Comparison of ENCODE assay signal across 12 cellular contexts in the genomic region with DNA sequence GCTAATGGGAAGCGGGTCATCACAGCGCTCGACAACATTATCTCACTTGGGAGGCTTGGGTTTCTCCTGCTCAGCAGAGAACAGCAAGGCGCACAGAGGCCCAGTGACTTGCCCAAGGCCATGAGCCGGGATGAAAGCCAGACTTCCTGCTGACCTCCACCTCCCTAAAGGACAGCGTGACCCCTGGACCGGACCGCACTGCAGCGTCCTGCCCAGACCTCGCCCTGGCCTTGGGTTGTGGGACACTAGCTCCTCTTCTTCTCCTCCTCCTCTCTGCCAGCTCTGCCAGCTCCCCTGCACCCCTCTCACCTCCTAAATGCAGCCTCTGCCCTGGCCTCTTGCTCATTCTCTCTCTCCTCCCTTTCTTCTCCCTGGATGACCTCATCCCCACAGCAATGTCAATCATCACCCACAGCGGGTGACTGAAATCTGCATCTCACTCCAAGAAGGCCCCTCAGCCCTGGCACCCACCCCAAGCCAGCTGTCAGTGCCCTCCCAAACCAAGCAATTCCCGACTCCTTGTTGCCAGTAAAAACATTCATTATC. TPM values are rescaled to one million over a fixed set of nuclear protein-coding genes. Genes with fewer than 3 reads are reported as not detected.
DNase-seq lines count a peak whose midpoint lies in the region; ATAC-seq and TF ChIP-seq lines count a peak whose summit lies in the region.
"Had no signal": no experiment of that assay in that cellular context is flagged by ENCODE, and none has a peak within 500 bp of the region (broad histone marks: within the 10 kb centered on the region; RNA-seq: fewer than 3 reads in every experiment).

No MANE protein-coding gene starts in this region.

- H3K9me3 ChIP-seq in CD4-positive, alpha-beta memory T cell (ENCODE audit: control insufficient read depth in 1 of 2, low read length in 2 of 2): no peaks in the 10 kb centered on the region
- H3K9me3 ChIP-seq in HEK293 (ENCODE audit: control insufficient read depth, insufficient read depth, low read depth, low read length) (no peaks in the 10 kb centered on the region), mesenchymal stem cell (ENCODE audit: control insufficient read depth, low read length) (peaks cover 7% of the 10 kb centered on the region)
- H3K9me3 ChIP-seq: gastroesophageal sphincter had no signal

- H3K36me3 ChIP-seq in CD4-positive, alpha-beta memory T cell (ENCODE audit: insufficient read depth, low read length): peaks cover 94% of the 10 kb centered on the region
- H3K36me3 ChIP-seq in HEK293 (ENCODE audit: control insufficient read depth in 2 of 2, insufficient read depth in 1 of 2, low read length in 2 of 2): no peaks in the 10 kb centered on the region
- H3K36me3 ChIP-seq in mesenchymal stem cell (ENCODE audit: control insufficient read depth in 1 of 2, insufficient read depth in 2 of 2, low read depth in 1 of 2, low read length in 2 of 2): no peaks in the 10 kb centered on the region
- H3K36me3 ChIP-seq: gastroesophageal sphincter had no signal

- H2AK5ac ChIP-seq in mesenchymal stem cell (ENCODE audit: low read length, severe bottlenecking): no peak overlapping the region

- H3K4ac ChIP-seq in mesenchymal stem cell (ENCODE audit: low read depth in 1 of 2, low read length in 2 of 2): no peak overlapping the region

- peaks cover 28% of the 10 kb centered on the region for H3K4me1 ChIP-seq in CD4-positive, alpha-beta memory T cell (ENCODE audit: insufficient read depth, low read length)
- H3K4me1 ChIP-seq in HEK293 (ENCODE audit: control insufficient read depth, insufficient read depth, low read length): 0 out of 2 replicates have a peak, but pooled peaks cover under 1% of the 10 kb centered on the region
- H3K4me1 ChIP-seq in mesenchymal stem cell (ENCODE audit: control insufficient read depth, insufficient read depth, low read depth, low read length): peaks cover 18% of the 10 kb centered on the region

- TF ChIP-seq CTCF in HEK293 (tag by site-specific recombination; IDR thresholded peaks at IDR 0.05): no peak

- 74% methylated on average over 12 of the region's 12 CpGs for WGBS in mesenchymal stem cell

- H3K18ac ChIP-seq in mesenchymal stem cell (ENCODE audit: low read depth in 1 of 2, low read length in 2 of 2): no peak overlapping the region

- H3K4me3 ChIP-seq in CD4-positive, alpha-beta memory T cell (ENCODE audit: low read length in 2 of 2): no peak overlapping the region
- H3K4me3 ChIP-seq in HEK293 (ENCODE audit: low read depth, low read length) (no peak overlapping the region), mesenchymal stem cell (ENCODE audit: insufficient read depth in 1 of 2, low read depth in 1 of 2, low read length in 2 of 2) (no peak overlapping the region)
- H3K4me3 ChIP-seq: dorsolateral prefrontal cortex, gastroesophageal sphincter had no signal

- no peak overlapping the region for H3K27ac ChIP-seq in CD4-positive, alpha-beta memory T cell (ENCODE audit: low read depth, low read length)
- H3K27ac ChIP-seq in HEK293 (ENCODE audit: extremely low read depth, low read depth, low read length) (no peak overlapping the region), mesenchymal stem cell (ENCODE audit: low read length, poor library complexity, severe bottlenecking) (no peak overlapping the region)
- H3K27ac ChIP-seq: gastroesophageal sphincter had no signal

- peak overlapping the region; percentile 66 to 97 (median 80) for H3K27ac Mint-ChIP-seq in CD4-positive, alpha-beta memory T cell
- H3K27ac Mint-ChIP-seq in activated naive CD8-positive, alpha-beta T cell treated with anti-CD3 and anti-CD28 coated beads, Interleukin-2, amount 10 ng/mL, durations not matched to agents 7 days and 5 days: peak overlapping the region; percentile 47

- no peak overlapping the region for H2BK120ac ChIP-seq in mesenchymal stem cell (ENCODE audit: low read depth, low read length)

- CTCF ChIA-PET in CD4-positive, alpha-beta memory T cell (lab: Charles Lee; ENCODE audit: partially characterized antibody): interaction anchor here (2.8 to 6.0 kb wide), 2 partner anchors 20 to 58 kb away, joined by 9 to 30 read pairs; no protein-coding TSS in a partner anchor
- CTCF ChIA-PET in HEK293 (lab: Yijun Ruan, JAX): interaction anchor here (0.5 to 2.8 kb wide), 6 partner anchors 9 to 173 kb away, joined by 3 to 16 read pairs (median 5); no protein-coding TSS in a partner anchor

- H3K23ac ChIP-seq in mesenchymal stem cell (ENCODE audit: low read length in 2 of 2): no peak overlapping the region

- H3K4me2 ChIP-seq in mesenchymal stem cell (ENCODE audit: low read length, poor library complexity, severe bottlenecking): no peak overlapping the region

- H4K91ac ChIP-seq in mesenchymal stem cell (ENCODE audit: low read length): peak overlapping the region; percentile 5

- no peak overlapping the region for H3K9ac ChIP-seq in mesenchymal stem cell (ENCODE audit: low read length)

- peaks cover 50 to 86% of the 10 kb centered on the region in 2 donors for H3K36me3 Mint-ChIP-seq in CD4-positive, alpha-beta memory T cell
- H3K36me3 Mint-ChIP-seq in activated naive CD8-positive, alpha-beta T cell treated with anti-CD3 and anti-CD28 coated beads, Interleukin-2, amount 10 ng/mL, durations not matched to agents 7 days and 5 days: peaks cover 34% of the 10 kb centered on the region

- no peak overlapping the region for H3K14ac ChIP-seq in mesenchymal stem cell (ENCODE audit: low read length in 2 of 2)

- intact Hi-C loops in CD4-positive, alpha-beta memory T cell (cut with micrococcal nuclease): no loop called here

- no peak overlapping the region for H2BK12ac ChIP-seq in mesenchymal stem cell (ENCODE audit: low read length in 2 of 2)

- H3K79me1 ChIP-seq in mesenchymal stem cell (replicated peaks; ENCODE audit: low read length, poor library complexity, severe bottlenecking): no peaks in the 10 kb centered on the region

- H4K8ac ChIP-seq in mesenchymal stem cell (ENCODE audit: low read length): peak overlapping the region; percentile 47

- no peak for DNase-seq in CD4-positive, alpha-beta memory T cell
- no peak for DNase-seq in activated naive CD8-positive, alpha-beta T cell treated with anti-CD3 and anti-CD28 coated beads, Interleukin-2, amount 10 ng/mL, durations not matched to agents 7 days and 5 days
- DNase-seq in mesenchymal stem cell: no peak
- no peak for DNase-seq in NCI-H748 treated with DMSO at 0.1 percent for 48 hours (lab: John Stamatoyannopoulos, UW)
- DNase-seq in D341Med (ENCODE audit: low spot score): no peak
- DNase-seq: activated effector memory CD4-positive, alpha-beta T cell treated with anti-CD3 and anti-CD28 coated beads, Interleukin-2, amount 50 U/mL, for 16 hours; dorsolateral prefrontal cortex; NCI-H1436 treated with DMSO at 0.1 percent for 48 hours had no signal

- no peak for ATAC-seq in activated naive CD8-positive, alpha-beta T cell treated with anti-CD3 and anti-CD28 coated beads, Interleukin-2, amount 10 ng/mL, durations not matched to agents 7 days and 5 days (ENCODE audit: low read depth)
- ATAC-seq in HG03139 (IDR thresholded peaks at IDR 0.05; ENCODE audit: unreplicated experiment) (no peak), HG03196 (IDR thresholded peaks at IDR 0.05; ENCODE audit: unreplicated experiment) (no peak)
- ATAC-seq: gastroesophageal sphincter had no signal

- no peak overlapping the region for H2AFZ ChIP-seq in mesenchymal stem cell (ENCODE audit: low read depth, low read length)

- H3K4me1 Mint-ChIP-seq in CD4-positive, alpha-beta memory T cell: peaks cover 12 to 32% (median 22%) of the 10 kb centered on the region in 4 donors
- peaks cover 21% of the 10 kb centered on the region for H3K4me1 Mint-ChIP-seq in activated naive CD8-positive, alpha-beta T cell treated with anti-CD3 and anti-CD28 coated beads, Interleukin-2, amount 10 ng/mL, durations not matched to agents 7 days and 5 days

- H2BK15ac ChIP-seq in mesenchymal stem cell (ENCODE audit: low read depth, poor library complexity, severe bottlenecking): no peak overlapping the region

- peak overlapping the region in 2 of 8 donors; percentile 17 to 39 for H3K4me3 Mint-ChIP-seq in CD4-positive, alpha-beta memory T cell
- H3K4me3 Mint-ChIP-seq in activated naive CD8-positive, alpha-beta T cell treated with anti-CD3 and anti-CD28 coated beads, Interleukin-2, amount 10 ng/mL, durations not matched to agents 7 days and 5 days: no peak overlapping the region

- peaks cover 0 to 15% (median 0%) of the 10 kb centered on the region in 8 donors for H3K9me3 Mint-ChIP-seq in CD4-positive, alpha-beta memory T cell
- H3K9me3 Mint-ChIP-seq in activated naive CD8-positive, alpha-beta T cell treated with anti-CD3 and anti-CD28 coated beads, Interleukin-2, amount 10 ng/mL, durations not matched to agents 7 days and 5 days: no peaks in the 10 kb centered on the region

- POLR2A ChIA-PET in CD4-positive, alpha-beta memory T cell (lab: Charles Lee; ENCODE audit: partially characterized antibody): interaction anchor here (0.6 to 22.3 kb wide), 4 partner anchors 10 to 163 kb away, joined by 3 to 329 read pairs (median 48); a partner anchor contains a TSS
- POLR2A ChIA-PET in HEK293 (lab: Yijun Ruan, JAX): no interaction called here
- POLR2A ChIA-PET in activated naive CD8-positive, alpha-beta T cell treated with anti-CD3 and anti-CD28 coated beads, Interleukin-2, amount 10 ng/mL, durations not matched to agents 7 days and 5 days (lab: Charles Lee): interaction anchor here (2.2 kb wide), 1 partner anchor 10 kb away, joined by 9 read pairs; no protein-coding TSS in a partner anchor

- H3K27me3 Mint-ChIP-seq in CD4-positive, alpha-beta memory T cell: no peaks in the 10 kb centered on the region
- H3K27me3 Mint-ChIP-seq in activated naive CD8-positive, alpha-beta T cell treated with anti-CD3 and anti-CD28 coated beads, Interleukin-2, amount 10 ng/mL, durations not matched to agents 7 days and 5 days: no peaks in the 10 kb centered on the region

- H2BK5ac ChIP-seq in mesenchymal stem cell (ENCODE audit: low read depth, low read length, poor library complexity, severe bottlenecking): no peak overlapping the region

- H3K27me3 ChIP-seq in CD4-positive, alpha-beta memory T cell (ENCODE audit: insufficient read depth, low read length): no peaks in the 10 kb centered on the region
- H3K27me3 ChIP-seq in mesenchymal stem cell (ENCODE audit: control insufficient read depth in 1 of 2, insufficient read depth in 1 of 2, low read length in 2 of 2): peaks cover 12 to 44% of the 10 kb centered on the region in 2 experiments
- H3K27me3 ChIP-seq: dorsolateral prefrontal cortex, gastroesophageal sphincter had no signal

TF ChIP-seq in HEK293, 187 proteins besides CTCF, POLR2A, EP300 and RAD21 (continues in another document):
- peak; percentile 79 for TF ChIP-seq ZIC2 (tag by site-specific recombination; IDR thresholded peaks at IDR 0.05)

RNA-seq across cellular contexts. Expression of a gene that starts 19.4 kb away (rescaled TPM):
- 100 to 1,000 TPM; 552 to 556 TPM for total RNA-seq in CD4-positive, alpha-beta memory T cell
- polyA plus RNA-seq in CD4-positive, alpha-beta memory T cell: 100 to 1,000 TPM; 174 to 260 TPM
- total RNA-seq in activated naive CD8-positive, alpha-beta T cell treated with anti-CD3 and anti-CD28 coated beads, Interleukin-2, amount 10 ng/mL, durations not matched to agents 7 days and 5 days: 100 to 1,000 TPM; 370 to 371 TPM
- 0.22 TPM for polyA plus RNA-seq in mesenchymal stem cell (2013, experiment 1 of 2)
- 0.30 TPM for polyA plus RNA-seq in mesenchymal stem cell (2013, experiment 2 of 2)
